In genomic region chr7:87476179-87476557, GRCh38 we compare ENCODE assay signal across 15 cellular contexts. TPM values are rescaled to one million over a fixed set of nuclear protein-coding genes. Genes with fewer than 3 reads are reported as not detected.
A peak's percentile ranks its signal among the peaks of the same experiment; 100 is the strongest.
DNase-seq lines count a peak whose midpoint lies in the region; FAIRE-seq and TF ChIP-seq lines count a peak whose summit lies in the region.
"Had no signal": no experiment of that assay in that cellular context is flagged by ENCODE, and none has a peak within 500 bp of the region (broad histone marks: within the 10 kb centered on the region; RNA-seq: fewer than 3 reads in every experiment).

No MANE protein-coding gene starts in this region.

- H3K27ac Mint-ChIP-seq in IgD-negative memory B cell = peak overlapping the region; percentile 76 to 85 (median 77)

- peaks cover 16 to 32% (median 19%) of the 10 kb centered on the region in 3 donors for H3K4me1 Mint-ChIP-seq in IgD-negative memory B cell

- FAIRE-seq in D721Med (lab: Jason Lieb, UNC) = no peak

- no peaks in the 10 kb centered on the region for H3K27me3 ChIP-seq in BLaER1
- H3K27me3 ChIP-seq in esophagus muscularis mucosa = peaks cover 0 to 16% (median 2%) of the 10 kb centered on the region in 4 donors
- H3K27me3 ChIP-seq in osteoblast (ENCODE audit: insufficient read depth, low read length) = peaks cover 19% of the 10 kb centered on the region

- H3K9me3 Mint-ChIP-seq in IgD-negative memory B cell = no peaks in the 10 kb centered on the region

- peaks cover 27% of the 10 kb centered on the region for H3K4me1 ChIP-seq in BLaER1
- H3K4me1 ChIP-seq in esophagus muscularis mucosa = peaks cover 0 to 23% (median 15%) of the 10 kb centered on the region in 4 donors
- peaks cover 10% of the 10 kb centered on the region for H3K4me1 ChIP-seq in osteoblast (ENCODE audit: insufficient read depth, low read length)
- H3K4me1 ChIP-seq: foreskin keratinocyte had no signal

- peak overlapping the region; percentile 76 to 92 (median 90) for H3K4me3 Mint-ChIP-seq in IgD-negative memory B cell

- peak overlapping the region; percentile 86 for H3K4me2 ChIP-seq in BLaER1
- H3K4me2 ChIP-seq in osteoblast (ENCODE audit: insufficient read depth, low read length) = peak overlapping the region; percentile 56

- H3K36me3 ChIP-seq in BLaER1 (peaks cover 11% of the 10 kb centered on the region), esophagus muscularis mucosa (no peaks in the 10 kb centered on the region), osteoblast (ENCODE audit: insufficient read depth, low read length) (no peaks in the 10 kb centered on the region)

- peak overlapping the region; percentile 77 for H3K4me3 ChIP-seq in BLaER1
- H3K4me3 ChIP-seq in esophagus muscularis mucosa = peak overlapping the region; percentile 56 to 64 (median 56)
- no peak overlapping the region for H3K4me3 ChIP-seq in osteoblast (ENCODE audit: insufficient read depth, low read length)

- H3K36me3 Mint-ChIP-seq in IgD-negative memory B cell = no peaks in the 10 kb centered on the region

- TF ChIP-seq EP300 in esophagus muscularis mucosa (IDR thresholded peaks at IDR 0.05) = no peak

- intact Hi-C loops in esophagus muscularis mucosa (cut with DNase I) = no loop called here

- H3K9ac ChIP-seq in BLaER1 = peak overlapping the region; percentile 89

- H3K27me3 Mint-ChIP-seq in IgD-negative memory B cell = no peaks in the 10 kb centered on the region

- no peaks in the 10 kb centered on the region for H3K79me2 ChIP-seq in osteoblast (ENCODE audit: insufficient read depth, low read length)

- H4K20me1 ChIP-seq in BLaER1 (no peaks in the 10 kb centered on the region), osteoblast (ENCODE audit: insufficient read depth, low read length) (no peaks in the 10 kb centered on the region)

- no peak for TF ChIP-seq CTCF in esophagus muscularis mucosa (IDR thresholded peaks at IDR 0.05)
- no peak for TF ChIP-seq CTCF in osteoblast (IDR thresholded peaks at IDR 0.05; ENCODE audit: extremely low read depth, low read depth, low read length)
- no peak for TF ChIP-seq CTCF in D721Med (IDR thresholded peaks at IDR 0.05; ENCODE audit: insufficient read depth, missing control alignments)

- H3K9me3 ChIP-seq in BLaER1 (no peaks in the 10 kb centered on the region), esophagus muscularis mucosa (no peaks in the 10 kb centered on the region), osteoblast (ENCODE audit: low read depth, low read length) (no peaks in the 10 kb centered on the region)

- no peak for DNase-seq in esophagus muscularis mucosa (ENCODE audit: extremely low spot score)
- DNase-seq in osteoblast (ENCODE audit: insufficient read length, low spot score, missing footprints) = no peak
- no peak for DNase-seq in activated gamma-delta T cell (lab: John Stamatoyannopoulos, UW)
- no peak for DNase-seq in NCI-H146 treated with DMSO at 0.1 percent for 48 hours (lab: John Stamatoyannopoulos, UW; ENCODE audit: unreplicated experiment)
- DNase-seq in D721Med (ENCODE audit: insufficient read length, low spot score) = no peak
- DNase-seq in LoVo (ENCODE audit: low spot score) = no peak
- DNase-seq: activated CD8-positive, alpha-beta memory T cell treated with anti-CD3 and anti-CD28 coated beads for 24 hours; DMS 273 treated with DMSO at 0.1 percent for 48 hours; foreskin keratinocyte; GOT3; NCI-H187 treated with DMSO at 0.1 percent for 48 hours; occipital lobe; SIG-M5 had no signal

- no peak for TF ChIP-seq POLR2A in esophagus muscularis mucosa (IDR thresholded peaks at IDR 0.05; ENCODE audit: low read depth)

- no peak overlapping the region for H2AFZ ChIP-seq in osteoblast (ENCODE audit: low read length)

- H3K27ac ChIP-seq in BLaER1 (peak overlapping the region; percentile 94), esophagus muscularis mucosa (replicated peaks in 1 of 4) (no peak overlapping the region), osteoblast (ENCODE audit: low read depth, low read length) (no peak overlapping the region)
- H3K27ac ChIP-seq: foreskin keratinocyte had no signal

- 56% methylated on average over 8 of the region's 8 CpGs for WGBS in esophagus muscularis mucosa

RNA-seq across cellular contexts. Expression of gene ABCB4, which starts 0.7 kb away (rescaled TPM):
- 12.5 TPM for polyA plus RNA-seq in IgD-negative memory B cell
- total RNA-seq in esophagus muscularis mucosa = 1 to 10 TPM in 3 of 4 donors, under 1 TPM in 1; 0.66 to 1.4 (median 1.1) TPM
- total RNA-seq in osteoblast = under 0.01 and 0.36 TPM in 2 replicates
- total RNA-seq: foreskin keratinocyte had no signal
